Comparison of ENCODE assay signal across 20 cellular contexts in the genomic region with DNA sequence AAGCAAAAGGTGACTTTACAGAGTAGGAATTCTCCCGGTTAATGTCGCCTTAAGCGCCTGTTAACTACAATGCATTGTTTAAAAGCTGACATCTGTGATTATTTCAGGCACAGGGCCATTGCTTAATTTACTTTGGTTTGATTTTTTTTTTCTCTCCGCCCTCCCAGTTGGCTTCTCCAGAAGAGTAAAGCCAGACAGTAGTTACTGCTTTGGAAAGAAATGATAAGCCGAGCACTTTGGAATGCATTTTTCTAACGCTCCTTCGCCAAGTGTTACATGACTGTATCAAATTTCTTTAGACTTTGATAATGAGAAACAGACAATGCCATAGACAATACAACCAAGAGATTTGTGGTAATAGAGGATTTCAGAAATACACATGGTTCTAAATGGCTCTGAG.
DNase-seq lines count a peak whose midpoint lies in the region; ATAC-seq and TF ChIP-seq lines count a peak whose summit lies in the region.
"Had no signal": no experiment of that assay in that cellular context is flagged by ENCODE, and none has a peak within 500 bp of the region (broad histone marks: within the 10 kb centered on the region; RNA-seq: fewer than 3 reads in every experiment).

No MANE protein-coding gene starts in this region.

- no peaks in the 10 kb centered on the region for H3K27me3 ChIP-seq in osteoblast (ENCODE audit: insufficient read depth, low read length)
- H3K27me3 ChIP-seq: breast epithelium, gastroesophageal sphincter, right lobe of liver had no signal

- no peak for TF ChIP-seq CTCF in osteoblast (IDR thresholded peaks at IDR 0.05; ENCODE audit: extremely low read depth, low read depth, low read length)

- H3K4me1 ChIP-seq in osteoblast (ENCODE audit: insufficient read depth, low read length): no peaks in the 10 kb centered on the region
- H3K4me1 ChIP-seq: breast epithelium, gastroesophageal sphincter, right lobe of liver had no signal

- H2AFZ ChIP-seq in osteoblast (ENCODE audit: low read length): no peak overlapping the region

- no peaks in the 10 kb centered on the region for H3K79me2 ChIP-seq in osteoblast (ENCODE audit: insufficient read depth, low read length)

- DNase-seq in EL (peak; percentile 22), NCI-H226 (peak; percentile 69), fibroblast of gingiva (ENCODE audit: low read depth) (peak; percentile 77), osteoblast (ENCODE audit: insufficient read length, low spot score, missing footprints) (no peak), iPS-NIHi11 (ENCODE audit: low spot score) (no peak), NOMO-1 treated with DMSO at 0.1 percent for 48 hours (lab: John Stamatoyannopoulos, UW; ENCODE audit: unreplicated experiment) (no peak)
- DNase-seq: activated naive CD4-positive, alpha-beta T cell; CD4-positive, alpha-beta memory T cell; DND-41; effector CD8-positive, alpha-beta T cell; NCI-H2107; NK-92 treated with Interleukin-12 subunit alpha and Interleukin-12 subunit beta, amount 100 ng/mL, for 24 hours; right lobe of liver; stimulated activated CD4-positive, alpha-beta T cell treated with anti-CD3 and anti-CD28 coated beads, Interleukin-4, amount 100 ng/mL, for 24 hours had no signal

- H4K20me1 ChIP-seq in osteoblast (ENCODE audit: insufficient read depth, low read length): no peaks in the 10 kb centered on the region

- no peak overlapping the region for H3K27ac ChIP-seq in osteoblast (ENCODE audit: low read depth, low read length)
- H3K27ac ChIP-seq: breast epithelium, gastroesophageal sphincter, right lobe of liver had no signal

- no peaks in the 10 kb centered on the region for H3K36me3 ChIP-seq in osteoblast (ENCODE audit: insufficient read depth, low read length)
- H3K36me3 ChIP-seq: breast epithelium, gastroesophageal sphincter, right lobe of liver had no signal

- ATAC-seq in GM18907 (IDR thresholded peaks at IDR 0.05; ENCODE audit: unreplicated experiment): no peak
- ATAC-seq in GM21825 (IDR thresholded peaks at IDR 0.05; ENCODE audit: unreplicated experiment): no peak
- ATAC-seq: activated CD4-positive, CD25-positive, alpha-beta regulatory T cell treated with anti-CD3 and anti-CD28 coated beads, Interleukin-2, amount 50 U/mL, for 24 hours; gastroesophageal sphincter; GM12878; right lobe of liver had no signal

- no peak overlapping the region for H3K4me3 ChIP-seq in osteoblast (ENCODE audit: insufficient read depth, low read length)
- H3K4me3 ChIP-seq: breast epithelium, gastroesophageal sphincter, GM12878, right lobe of liver had no signal

- H3K9me3 ChIP-seq in osteoblast (ENCODE audit: low read depth, low read length): no peaks in the 10 kb centered on the region
- H3K9me3 ChIP-seq: breast epithelium, gastroesophageal sphincter, right lobe of liver had no signal

- H3K4me2 ChIP-seq in osteoblast (ENCODE audit: insufficient read depth, low read length): peak overlapping the region; percentile 27

Comparison
In these comparisons a context has a peak if more than half of its experiments do, and no peak if none do; other contexts are left out.
1. DNase-seq: peak in EL (single experiment), NCI-H226 (single experiment) and fibroblast of gingiva (single experiment); none in osteoblast (single experiment), iPS-NIHi11 (single experiment) and NOMO-1 treated with DMSO at 0.1 percent for 48 hours (single experiment).